In genomic region chr17:9575381-9576072, GRCh38 we compare ENCODE assay signal across 8 cellular contexts. TPM values are rescaled to one million over a fixed set of nuclear protein-coding genes. Genes with fewer than 3 reads are reported as not detected.
A peak's percentile ranks its signal among the peaks of the same experiment; 100 is the strongest.
DNase-seq lines count a peak whose midpoint lies in the region; ATAC-seq, FAIRE-seq and TF ChIP-seq lines count a peak whose summit lies in the region.

Gene STX8, minus strand, starts transcription at chr17:9575820. Its CDS starts 12 bp downstream, at chr17:9575808.

- H3K9me3 Mint-ChIP-seq in IgD-negative memory B cell = no peaks in the 10 kb centered on the region
- H3K9me3 Mint-ChIP-seq in neural crest cell = no peaks in the 10 kb centered on the region

- 0 to 1% (median 0%) methylated on average over 34 to 41 of the region's 41 CpGs for WGBS in stomach, 5 donors

- H3K27ac ChIP-seq in stomach = peak within 1 kb of the TSS; percentile 60 to 79 (median 64)

- intact Hi-C loops in stomach (cut with DNase I; ENCODE audit: low total_unique reads) = no loop called here

- no peak for TF ChIP-seq EP300 in stomach (IDR thresholded peaks at IDR 0.05)

- peak within 1 kb of the TSS; percentile 89 for H3K4me3 ChIP-seq in fibroblast of villous mesenchyme (ENCODE audit: low read depth, low read length)
- peak within 1 kb of the TSS; percentile 61 to 96 (median 80) for H3K4me3 ChIP-seq in stomach

- H3K4me3 Mint-ChIP-seq in IgD-negative memory B cell (peak within 1 kb of the TSS; percentile 97 to 100 (median 98)), neural crest cell (peak within 1 kb of the TSS; percentile 96)

- peaks cover 4% of the 10 kb centered on the region for H3K36me3 Mint-ChIP-seq in IgD-negative memory B cell
- H3K36me3 Mint-ChIP-seq in neural crest cell (ENCODE audit: low read depth) = no peaks in the 10 kb centered on the region

- H3K4me1 ChIP-seq in stomach = peaks cover 13 to 40% (median 26%) of the 10 kb centered on the region in 4 donors

- no peak for TF ChIP-seq POLR2A in stomach (IDR thresholded peaks at IDR 0.05)

- H3K36me3 ChIP-seq in stomach = peaks cover 0 to 4% (median 0%) of the 10 kb centered on the region in 4 donors

- ATAC-seq in GM21447 (IDR thresholded peaks at IDR 0.05; ENCODE audit: unreplicated experiment) = peak; percentile 63

- DNase-seq in D721Med (ENCODE audit: insufficient read length, low spot score) (peak; percentile 26), SIG-M5 treated with dmso at 0.1 percent for 504 hours (lab: John Stamatoyannopoulos, UW; ENCODE audit: unreplicated experiment) (peak; percentile 87), fibroblast of villous mesenchyme (ENCODE audit: low read depth) (peak; percentile 94), neural crest cell (ENCODE audit: low read depth, low spot score) (peak; percentile 94), stomach (peak; percentile 92)
- peak; percentile 90 for DNase-seq in activated effector memory CD4-positive, alpha-beta T cell treated with anti-CD3 and anti-CD28 coated beads, Interleukin-2, amount 50 U/mL, for 16 hours

- no peaks in the 10 kb centered on the region for H3K9me3 ChIP-seq in stomach

- H3K27me3 Mint-ChIP-seq in IgD-negative memory B cell (peaks cover 2% of the 10 kb centered on the region), neural crest cell (ENCODE audit: low read depth) (peaks cover 2% of the 10 kb centered on the region)

- H3K27ac Mint-ChIP-seq in IgD-negative memory B cell (peak within 1 kb of the TSS; percentile 95 to 97 (median 96)), neural crest cell (ENCODE audit: unreplicated experiment) (no peak within 1 kb of the TSS)

- FAIRE-seq in D721Med (lab: Jason Lieb, UNC) = no peak

- peaks cover 17 to 33% (median 17%) of the 10 kb centered on the region in 3 donors for H3K4me1 Mint-ChIP-seq in IgD-negative memory B cell
- H3K4me1 Mint-ChIP-seq in neural crest cell = peaks cover 17% of the 10 kb centered on the region

- H3K27me3 ChIP-seq in stomach = no peaks in the 10 kb centered on the region

- TF ChIP-seq CTCF in D721Med (IDR thresholded peaks at IDR 0.05; ENCODE audit: insufficient read depth, missing control alignments) = no peak
- peak; percentile 12 for TF ChIP-seq CTCF in fibroblast of villous mesenchyme (IDR thresholded peaks at IDR 0.05; ENCODE audit: insufficient read depth, low read depth, low read length)
- no peak for TF ChIP-seq CTCF in neural crest cell (conservative IDR thresholded peaks at IDR 0.05)
- peak in 1 of 7 experiments; percentile 9 for TF ChIP-seq CTCF in stomach (IDR thresholded peaks at IDR 0.05)

RNA-seq across cellular contexts. Expression of gene STX8, which starts in this region (rescaled TPM):
- 142 TPM for polyA plus RNA-seq in IgD-negative memory B cell
- 91.1 and 114 TPM in 2 replicates for total RNA-seq in fibroblast of villous mesenchyme
- 56.6 and 59.9 TPM in 2 replicates for total RNA-seq in neural crest cell
- 100 to 1,000 TPM in 1 of 5 donors, 10 to 100 TPM in 4; 21.6 to 559 (median 80.5) TPM for total RNA-seq in stomach
- 10 to 100 TPM; 58.7 to 97.6 (median 69.4) TPM for polyA plus RNA-seq in stomach

Comparison
In these comparisons a context has a peak if more than half of its experiments do, and no peak if none do; other contexts are left out.
1. Peak in every context shown above with its lines: DNase-seq, ATAC-seq, H3K4me3 ChIP-seq and H3K27ac ChIP-seq.
2. DNase-seq: peak in every context shown above with its lines; median percentile 94 in fibroblast of villous mesenchyme; 94 in neural crest cell; 92 in stomach; 90 in activated effector memory CD4-positive, alpha-beta T cell treated with anti-CD3 and anti-CD28 coated beads, Interleukin-2, amount 50 U/mL, for 16 hours; 87 in SIG-M5 treated with dmso at 0.1 percent for 504 hours; 26 in D721Med.